ENCODE assay signal across 14 cellular contexts in the genomic region with DNA sequence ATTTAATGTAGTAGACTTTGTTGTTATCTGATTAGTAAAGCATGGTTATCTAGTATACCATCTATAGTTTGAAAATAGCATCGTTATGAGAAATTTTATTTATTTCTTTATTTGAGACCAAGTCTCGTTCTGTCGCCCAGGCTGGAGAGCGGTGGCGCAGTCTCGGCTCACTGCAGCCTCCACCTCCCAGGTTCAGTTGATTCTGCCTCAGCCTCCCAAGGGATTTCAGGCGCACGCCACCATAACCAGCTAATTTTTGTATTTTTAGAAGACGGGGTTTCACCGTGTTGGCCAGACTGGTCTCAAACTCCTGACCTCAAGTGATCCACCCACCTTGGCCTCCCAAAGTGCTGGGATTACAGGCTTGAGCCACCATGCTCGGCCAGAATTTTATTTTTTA. TPM values are rescaled to one million over a fixed set of nuclear protein-coding genes. Genes with fewer than 3 reads are reported as not detected.
A peak's percentile ranks its signal among the peaks of the same experiment; 100 is the strongest.
DNase-seq lines count a peak whose midpoint lies in the region; ATAC-seq lines count a peak whose summit lies in the region.
"Not testable (repeated sequence)": the region's sequence is repeated elsewhere in the genome, so short reads cannot be mapped to it uniquely, and the experiment has no call there.
"Had no signal": no experiment of that assay in that cellular context is flagged by ENCODE, and none has a peak within 500 bp of the region (broad histone marks: within the 10 kb centered on the region; RNA-seq: fewer than 3 reads in every experiment).

No MANE protein-coding gene starts in this region.

- H3K27me3 ChIP-seq in CD4-positive, CD25-positive, alpha-beta regulatory T cell (ENCODE audit: control insufficient read depth, insufficient read depth, low read length); naive thymus-derived CD4-positive, alpha-beta T cell (ENCODE audit: control insufficient read depth in 2 of 2, insufficient read depth in 2 of 2, low read length in 2 of 2): not testable (repeated sequence)

- H3K4me1 Mint-ChIP-seq in CD4-positive, CD25-positive, alpha-beta regulatory T cell = peaks cover 27 to 54% (median 29%) of the 10 kb centered on the region in 4 donors
- peaks cover 27 to 31% (median 29%) of the 10 kb centered on the region in 3 donors for H3K4me1 Mint-ChIP-seq in IgD-negative memory B cell
- peaks cover 30% of the 10 kb centered on the region for H3K4me1 Mint-ChIP-seq in T-helper 2 cell treated with Interferon-gamma antibody and Interleukin-4, amounts not matched to agents 5 μg/mL and 100 μg/mL, for 36 hours (ENCODE audit: low read depth)
- peaks cover 42% of the 10 kb centered on the region for H3K4me1 Mint-ChIP-seq in activated CD8-positive, alpha-beta memory T cell treated with anti-CD3 and anti-CD28 coated beads, Interleukin-2, amount 10 ng/mL, durations not matched to agents 7 days and 5 days
- peaks cover 42% of the 10 kb centered on the region for H3K4me1 Mint-ChIP-seq in activated naive CD4-positive, alpha-beta T cell treated with anti-CD3 and anti-CD28 coated beads, Interleukin-2, amount 10 ng/mL, durations not matched to agents 7 days and 5 days
- H3K4me1 Mint-ChIP-seq in central memory CD8-positive, alpha-beta T cell = peaks cover 32% of the 10 kb centered on the region
- peaks cover 29 to 61% (median 50%) of the 10 kb centered on the region in 7 donors for H3K4me1 Mint-ChIP-seq in naive thymus-derived CD4-positive, alpha-beta T cell
- H3K4me1 Mint-ChIP-seq in stimulated activated effector memory CD8-positive, alpha-beta T cell treated with anti-CD3 and anti-CD28 coated beads, Interleukin-12 subunit alpha, Interleukin-12 subunit beta, amount 100 ng/mL, for 72 hours = peaks cover 29% of the 10 kb centered on the region

- not testable (repeated sequence) for DNase-seq in CD4-positive, CD25-positive, alpha-beta regulatory T cell; T-helper 2 cell treated with Interferon-gamma antibody and Interleukin-4, amounts not matched to agents 5 μg/mL and 100 μg/mL, for 36 hours (ENCODE audit: low spot score); activated CD8-positive, alpha-beta memory T cell treated with anti-CD3 and anti-CD28 coated beads, Interleukin-2, amount 10 ng/mL, durations not matched to agents 7 days and 5 days; activated naive CD4-positive, alpha-beta T cell treated with anti-CD3 and anti-CD28 coated beads, Interleukin-2, amount 10 ng/mL, durations not matched to agents 7 days and 5 days; central memory CD8-positive, alpha-beta T cell (ENCODE audit: low spot score in 2 of 2); naive thymus-derived CD4-positive, alpha-beta T cell; stimulated activated effector memory CD8-positive, alpha-beta T cell treated with anti-CD3 and anti-CD28 coated beads, Interleukin-12 subunit alpha, Interleukin-12 subunit beta, amount 100 ng/mL, for 72 hours (ENCODE audit: low spot score in 2 of 2)

- H3K4me1 ChIP-seq in CD4-positive, CD25-positive, alpha-beta regulatory T cell (ENCODE audit: control insufficient read depth, insufficient read depth, low read length, poor library complexity, severe bottlenecking) = peaks cover 29% of the 10 kb centered on the region
- peaks cover 20 to 29% of the 10 kb centered on the region in 2 donors for H3K4me1 ChIP-seq in naive thymus-derived CD4-positive, alpha-beta T cell (ENCODE audit: control insufficient read depth in 2 of 2, insufficient read depth in 2 of 2, low read length in 2 of 2)

- not testable (repeated sequence) for H3K9me3 ChIP-seq in CD4-positive, CD25-positive, alpha-beta regulatory T cell (ENCODE audit: control insufficient read depth in 2 of 2, low read length in 2 of 2); naive thymus-derived CD4-positive, alpha-beta T cell (ENCODE audit: control insufficient read depth in 2 of 3, low read length in 3 of 3)

- ATAC-seq in CD4-positive, CD25-positive, alpha-beta regulatory T cell (ENCODE audit: low read depth in 2 of 2); activated CD8-positive, alpha-beta memory T cell treated with anti-CD3 and anti-CD28 coated beads, Interleukin-2, amount 10 ng/mL, durations not matched to agents 7 days and 5 days; central memory CD8-positive, alpha-beta T cell (replicated peaks; ENCODE audit: extremely low read depth, poor library complexity, severe bottlenecking); naive thymus-derived CD4-positive, alpha-beta T cell; stimulated activated effector memory CD8-positive, alpha-beta T cell treated with anti-CD3 and anti-CD28 coated beads, Interleukin-12 subunit alpha, Interleukin-12 subunit beta, amount 100 ng/mL, for 72 hours: not testable (repeated sequence)

- intact Hi-C loops in naive thymus-derived CD4-positive, alpha-beta T cell (cut with micrococcal nuclease) = loop anchor here in 1 of 2 donors (10.0 kb wide), 1 partner anchor 1404 kb away; the partner anchor contains the start of gene ZNF384

- peak overlapping the region; percentile 81 for H3K27ac ChIP-seq in CD4-positive, CD25-positive, alpha-beta regulatory T cell (ENCODE audit: insufficient read depth, low read length, poor library complexity, severe bottlenecking)
- peak overlapping the region; percentile 70 for H3K27ac ChIP-seq in naive thymus-derived CD4-positive, alpha-beta T cell (ENCODE audit: low read depth, low read length)

- not testable (repeated sequence) for H3K9me3 Mint-ChIP-seq in CD4-positive, CD25-positive, alpha-beta regulatory T cell; IgD-negative memory B cell; T-helper 2 cell treated with Interferon-gamma antibody and Interleukin-4, amounts not matched to agents 5 μg/mL and 100 μg/mL, for 36 hours; activated CD8-positive, alpha-beta memory T cell treated with anti-CD3 and anti-CD28 coated beads, Interleukin-2, amount 10 ng/mL, durations not matched to agents 7 days and 5 days (ENCODE audit: low read depth); activated naive CD4-positive, alpha-beta T cell treated with anti-CD3 and anti-CD28 coated beads, Interleukin-2, amount 10 ng/mL, durations not matched to agents 7 days and 5 days; central memory CD8-positive, alpha-beta T cell; naive thymus-derived CD4-positive, alpha-beta T cell; stimulated activated effector memory CD8-positive, alpha-beta T cell treated with anti-CD3 and anti-CD28 coated beads, Interleukin-12 subunit alpha, Interleukin-12 subunit beta, amount 100 ng/mL, for 72 hours

- POLR2A ChIA-PET in naive thymus-derived CD4-positive, alpha-beta T cell (lab: Charles Lee) = interaction anchor here (1.0 to 2.9 kb wide), 4 partner anchors 51 to 154 kb away, joined by 3 to 14 read pairs (median 6); partner anchors contain the start of gene SLC2A3

- peak overlapping the region; percentile 79 to 96 (median 90) for H3K27ac Mint-ChIP-seq in CD4-positive, CD25-positive, alpha-beta regulatory T cell
- H3K27ac Mint-ChIP-seq in IgD-negative memory B cell = peak overlapping the region in 2 of 3 donors; percentile 67 to 94
- H3K27ac Mint-ChIP-seq in T-helper 2 cell treated with Interferon-gamma antibody and Interleukin-4, amounts not matched to agents 5 μg/mL and 100 μg/mL, for 36 hours = peak overlapping the region; percentile 91
- H3K27ac Mint-ChIP-seq in activated CD8-positive, alpha-beta memory T cell treated with anti-CD3 and anti-CD28 coated beads, Interleukin-2, amount 10 ng/mL, durations not matched to agents 7 days and 5 days = peak overlapping the region; percentile 93
- peak overlapping the region; percentile 93 for H3K27ac Mint-ChIP-seq in activated naive CD4-positive, alpha-beta T cell treated with anti-CD3 and anti-CD28 coated beads, Interleukin-2, amount 10 ng/mL, durations not matched to agents 7 days and 5 days
- peak overlapping the region; percentile 95 for H3K27ac Mint-ChIP-seq in central memory CD8-positive, alpha-beta T cell (ENCODE audit: low read depth)
- peak overlapping the region in 6 of 9 donors; percentile 84 to 97 (median 90) for H3K27ac Mint-ChIP-seq in naive thymus-derived CD4-positive, alpha-beta T cell
- peak overlapping the region; percentile 92 for H3K27ac Mint-ChIP-seq in stimulated activated effector memory CD8-positive, alpha-beta T cell treated with anti-CD3 and anti-CD28 coated beads, Interleukin-12 subunit alpha, Interleukin-12 subunit beta, amount 100 ng/mL, for 72 hours

- H3K36me3 ChIP-seq in CD4-positive, CD25-positive, alpha-beta regulatory T cell (ENCODE audit: control insufficient read depth, insufficient read depth, low read length) = peaks cover 45% of the 10 kb centered on the region
- peaks cover 23 to 46% (median 29%) of the 10 kb centered on the region in 3 experiments for H3K36me3 ChIP-seq in naive thymus-derived CD4-positive, alpha-beta T cell (ENCODE audit: control insufficient read depth in 2 of 3, insufficient read depth in 3 of 3, low read length in 3 of 3)

- H3K4me3 Mint-ChIP-seq in CD4-positive, CD25-positive, alpha-beta regulatory T cell = peak overlapping the region in 3 of 4 donors; percentile 66 to 84 (median 77)
- H3K4me3 Mint-ChIP-seq in IgD-negative memory B cell = peak overlapping the region in 2 of 4 donors; percentile 86 to 87
- H3K4me3 Mint-ChIP-seq in T-helper 2 cell treated with Interferon-gamma antibody and Interleukin-4, amounts not matched to agents 5 μg/mL and 100 μg/mL, for 36 hours = peak overlapping the region; percentile 82
- H3K4me3 Mint-ChIP-seq in activated CD8-positive, alpha-beta memory T cell treated with anti-CD3 and anti-CD28 coated beads, Interleukin-2, amount 10 ng/mL, durations not matched to agents 7 days and 5 days; activated naive CD4-positive, alpha-beta T cell treated with anti-CD3 and anti-CD28 coated beads, Interleukin-2, amount 10 ng/mL, durations not matched to agents 7 days and 5 days: not testable (repeated sequence)
- H3K4me3 Mint-ChIP-seq in central memory CD8-positive, alpha-beta T cell = peak overlapping the region; percentile 74
- peak overlapping the region in 6 of 10 donors; percentile 71 to 85 (median 77) for H3K4me3 Mint-ChIP-seq in naive thymus-derived CD4-positive, alpha-beta T cell
- peak overlapping the region; percentile 64 for H3K4me3 Mint-ChIP-seq in stimulated activated effector memory CD8-positive, alpha-beta T cell treated with anti-CD3 and anti-CD28 coated beads, Interleukin-12 subunit alpha, Interleukin-12 subunit beta, amount 100 ng/mL, for 72 hours

- H3K36me3 Mint-ChIP-seq in CD4-positive, CD25-positive, alpha-beta regulatory T cell = peaks cover 44% of the 10 kb centered on the region
- H3K36me3 Mint-ChIP-seq in IgD-negative memory B cell = not testable (repeated sequence)
- H3K36me3 Mint-ChIP-seq in T-helper 2 cell treated with Interferon-gamma antibody and Interleukin-4, amounts not matched to agents 5 μg/mL and 100 μg/mL, for 36 hours (ENCODE audit: low read depth) = peaks cover 51% of the 10 kb centered on the region
- H3K36me3 Mint-ChIP-seq in activated CD8-positive, alpha-beta memory T cell treated with anti-CD3 and anti-CD28 coated beads, Interleukin-2, amount 10 ng/mL, durations not matched to agents 7 days and 5 days = peaks cover 63% of the 10 kb centered on the region
- H3K36me3 Mint-ChIP-seq in activated naive CD4-positive, alpha-beta T cell treated with anti-CD3 and anti-CD28 coated beads, Interleukin-2, amount 10 ng/mL, durations not matched to agents 7 days and 5 days = peaks cover 57% of the 10 kb centered on the region
- H3K36me3 Mint-ChIP-seq in central memory CD8-positive, alpha-beta T cell (ENCODE audit: insufficient read depth) = peaks cover 43% of the 10 kb centered on the region
- peaks cover 11 to 45% (median 31%) of the 10 kb centered on the region in 5 donors for H3K36me3 Mint-ChIP-seq in naive thymus-derived CD4-positive, alpha-beta T cell
- peaks cover 89% of the 10 kb centered on the region for H3K36me3 Mint-ChIP-seq in stimulated activated effector memory CD8-positive, alpha-beta T cell treated with anti-CD3 and anti-CD28 coated beads, Interleukin-12 subunit alpha, Interleukin-12 subunit beta, amount 100 ng/mL, for 72 hours

- H3K27me3 Mint-ChIP-seq in CD4-positive, CD25-positive, alpha-beta regulatory T cell; IgD-negative memory B cell; T-helper 2 cell treated with Interferon-gamma antibody and Interleukin-4, amounts not matched to agents 5 μg/mL and 100 μg/mL, for 36 hours (ENCODE audit: low read depth); activated CD8-positive, alpha-beta memory T cell treated with anti-CD3 and anti-CD28 coated beads, Interleukin-2, amount 10 ng/mL, durations not matched to agents 7 days and 5 days; activated naive CD4-positive, alpha-beta T cell treated with anti-CD3 and anti-CD28 coated beads, Interleukin-2, amount 10 ng/mL, durations not matched to agents 7 days and 5 days; central memory CD8-positive, alpha-beta T cell; naive thymus-derived CD4-positive, alpha-beta T cell: not testable (repeated sequence)

- H3K4me3 ChIP-seq in CD4-positive, CD25-positive, alpha-beta regulatory T cell (ENCODE audit: low read depth, low read length) = peak overlapping the region; percentile 78
- not testable (repeated sequence) for H3K4me3 ChIP-seq in naive thymus-derived CD4-positive, alpha-beta T cell (ENCODE audit: low read length)

- CTCF ChIA-PET in activated CD8-positive, alpha-beta memory T cell treated with anti-CD3 and anti-CD28 coated beads, Interleukin-2, amount 10 ng/mL, durations not matched to agents 7 days and 5 days (lab: Charles Lee) = interaction anchor here (1.5 to 1.8 kb wide), 3 partner anchors 10 to 90 kb away, joined by 3 to 8 read pairs (median 4); no protein-coding TSS in a partner anchor
- CTCF ChIA-PET in activated naive CD4-positive, alpha-beta T cell treated with anti-CD3 and anti-CD28 coated beads, Interleukin-2, amount 10 ng/mL, durations not matched to agents 7 days and 5 days (lab: Charles Lee) = interaction anchor here (1.2 to 1.4 kb wide), 2 partner anchors 23 to 229 kb away, joined by 4 to 6 read pairs; partner anchors contain the start of gene C3AR1
- CTCF ChIA-PET in naive thymus-derived CD4-positive, alpha-beta T cell (lab: Charles Lee) = interaction anchor here (1.8 to 2.1 kb wide), 2 partner anchors 11 to 20 kb away, joined by 9 read pairs; no protein-coding TSS in a partner anchor

RNA-seq across cellular contexts. Expression of gene NECAP1, which starts 7.2 kb away (rescaled TPM):
- 78.3 TPM for total RNA-seq in CD4-positive, CD25-positive, alpha-beta regulatory T cell
- polyA plus RNA-seq in CD4-positive, CD25-positive, alpha-beta regulatory T cell = 10 to 100 TPM; 20.5 to 34.8 (median 23.8) TPM
- polyA plus RNA-seq in IgD-negative memory B cell = 11.6 TPM
- 10 to 100 TPM; 32.4 to 40.5 TPM for total RNA-seq in activated CD8-positive, alpha-beta memory T cell treated with anti-CD3 and anti-CD28 coated beads, Interleukin-2, amount 10 ng/mL, durations not matched to agents 7 days and 5 days
- 10 to 100 TPM; 41.8 to 92.0 (median 56.7) TPM for total RNA-seq in naive thymus-derived CD4-positive, alpha-beta T cell
- polyA plus RNA-seq in naive thymus-derived CD4-positive, alpha-beta T cell = 10 to 100 TPM; 22.5 to 23.9 TPM

RNA-seq across cellular contexts. Expression of gene C3AR1, which starts 23.1 kb away (rescaled TPM):
- total RNA-seq in CD4-positive, CD25-positive, alpha-beta regulatory T cell = 2.7 TPM
- 10 to 100 TPM in 2 of 4 donors, 1 to 10 TPM in 2; 6.5 to 12.7 (median 9.5) TPM for polyA plus RNA-seq in CD4-positive, CD25-positive, alpha-beta regulatory T cell
- polyA plus RNA-seq in IgD-negative memory B cell = 0.53 TPM
- 10 to 100 TPM in 1 of 2 experiments, 1 to 10 TPM in 1; 9.3 to 10.7 TPM for total RNA-seq in activated CD8-positive, alpha-beta memory T cell treated with anti-CD3 and anti-CD28 coated beads, Interleukin-2, amount 10 ng/mL, durations not matched to agents 7 days and 5 days
- total RNA-seq in naive thymus-derived CD4-positive, alpha-beta T cell = 10 to 100 TPM in 1 of 5 experiments, 1 to 10 TPM in 3, under 1 TPM in 1; 0.66 to 12.7 (median 3.0) TPM
- polyA plus RNA-seq in naive thymus-derived CD4-positive, alpha-beta T cell = under 1 TPM; 0.54 to 0.62 TPM
- total RNA-seq: G401, GM23248, H7, MCF 10A, OCI-LY7 had no signal

RNA-seq across cellular contexts. Expression of gene CLEC4A, which starts 34.1 kb away (rescaled TPM):
- total RNA-seq in CD4-positive, CD25-positive, alpha-beta regulatory T cell = 1.4 TPM
- 1 to 10 TPM in 1 of 4 donors, under 1 TPM in 2, not detected in 1; 0.14 to 1.2 (median 0.53) TPM for polyA plus RNA-seq in CD4-positive, CD25-positive, alpha-beta regulatory T cell
- 6.9 TPM for polyA plus RNA-seq in IgD-negative memory B cell
- under 1 TPM; 0.19 to 0.79 TPM for total RNA-seq in activated CD8-positive, alpha-beta memory T cell treated with anti-CD3 and anti-CD28 coated beads, Interleukin-2, amount 10 ng/mL, durations not matched to agents 7 days and 5 days
- 10 to 100 TPM in 1 of 5 experiments, 1 to 10 TPM in 2, under 1 TPM in 2; 0.30 to 25.8 (median 1.3) TPM for total RNA-seq in naive thymus-derived CD4-positive, alpha-beta T cell
- 1 to 10 TPM in 1 of 2 donors, under 1 TPM in 1; 0.59 to 2.1 TPM for polyA plus RNA-seq in naive thymus-derived CD4-positive, alpha-beta T cell
- total RNA-seq: Daoy, G401, GM23248, H7 had no signal

RNA-seq across cellular contexts. Expression of gene FOXJ2, which starts 56.8 kb away (rescaled TPM):
- 26.1 TPM for total RNA-seq in CD4-positive, CD25-positive, alpha-beta regulatory T cell
- polyA plus RNA-seq in CD4-positive, CD25-positive, alpha-beta regulatory T cell = 1 to 10 TPM; 6.6 to 9.5 (median 8.1) TPM
- polyA plus RNA-seq in IgD-negative memory B cell = 11.6 TPM
- total RNA-seq in activated CD8-positive, alpha-beta memory T cell treated with anti-CD3 and anti-CD28 coated beads, Interleukin-2, amount 10 ng/mL, durations not matched to agents 7 days and 5 days = 10 to 100 TPM; 17.9 to 18.1 TPM
- 10 to 100 TPM; 19.8 to 30.2 (median 28.9) TPM for total RNA-seq in naive thymus-derived CD4-positive, alpha-beta T cell
- 10 to 100 TPM; 11.2 to 15.5 TPM for polyA plus RNA-seq in naive thymus-derived CD4-positive, alpha-beta T cell
